ENCODE assay signal across 10 cellular contexts in genomic region chr1:44723496-44724407, GRCh38. TPM values are rescaled to one million over a fixed set of nuclear protein-coding genes. Genes with fewer than 3 reads are reported as not detected.
DNase-seq lines count a peak whose midpoint lies in the region; ATAC-seq lines count a peak whose summit lies in the region.
"Had no signal": no experiment of that assay in that cellular context is flagged by ENCODE, and none has a peak within 500 bp of the region (broad histone marks: within the 10 kb centered on the region; RNA-seq: fewer than 3 reads in every experiment).

No MANE protein-coding gene starts in this region.

- no peak overlapping the region for H4K8ac ChIP-seq in mesenchymal stem cell (ENCODE audit: low read length)

- H3K36me3 Mint-ChIP-seq in CD4-positive, CD25-positive, alpha-beta regulatory T cell, result no peaks in the 10 kb centered on the region

- WGBS in mesenchymal stem cell, result 98% methylated on average over 36 of the region's 36 CpGs

- peak overlapping the region; percentile 64 to 93 (median 92) for H3K27ac Mint-ChIP-seq in CD4-positive, CD25-positive, alpha-beta regulatory T cell

- no peak overlapping the region for H3K9ac ChIP-seq in mesenchymal stem cell (ENCODE audit: low read length)

- H3K4me1 ChIP-seq in CD4-positive, CD25-positive, alpha-beta regulatory T cell (ENCODE audit: control insufficient read depth, insufficient read depth, low read length, poor library complexity, severe bottlenecking), result peaks cover 40% of the 10 kb centered on the region
- peaks cover 6% of the 10 kb centered on the region for H3K4me1 ChIP-seq in mesenchymal stem cell (ENCODE audit: control insufficient read depth, insufficient read depth, low read depth, low read length)
- H3K4me1 ChIP-seq: thyroid gland had no signal

- H3K4me3 Mint-ChIP-seq in CD4-positive, CD25-positive, alpha-beta regulatory T cell, result peak overlapping the region; percentile 40 to 91 (median 77)

- DNase-seq in CD4-positive, CD25-positive, alpha-beta regulatory T cell, result peak in 1 of 3 donors; percentile 61
- DNase-seq in activated CD4-positive, alpha-beta T cell treated with anti-CD3 and anti-CD28 coated beads, Interleukin-2, amount 50 U/mL, for 4 hours, result peak; percentile 30 to 47
- no peak for DNase-seq in mesenchymal stem cell
- no peak for DNase-seq in occipital lobe (lab: John Stamatoyannopoulos, UW)
- DNase-seq in NCI-H1048 (lab: John Stamatoyannopoulos, UW), result no peak
- DNase-seq in NCI-H1092 (lab: John Stamatoyannopoulos, UW), result no peak
- DNase-seq: thyroid gland had no signal

- ATAC-seq in CD4-positive, CD25-positive, alpha-beta regulatory T cell (ENCODE audit: low read depth in 2 of 2), result no peak
- ATAC-seq in GM19397 (IDR thresholded peaks at IDR 0.05; ENCODE audit: unreplicated experiment), result no peak

- H3K36me3 ChIP-seq in CD4-positive, CD25-positive, alpha-beta regulatory T cell (ENCODE audit: control insufficient read depth, insufficient read depth, low read length), result no peaks in the 10 kb centered on the region
- H3K36me3 ChIP-seq in KOPT-K1 (ENCODE audit: insufficient read depth, low read length) (peaks cover 29% of the 10 kb centered on the region), mesenchymal stem cell (ENCODE audit: control insufficient read depth in 1 of 2, insufficient read depth in 2 of 2, low read depth in 1 of 2, low read length in 2 of 2) (no peaks in the 10 kb centered on the region)
- H3K36me3 ChIP-seq: ovary, thyroid gland had no signal

- H3K14ac ChIP-seq in mesenchymal stem cell (ENCODE audit: low read length in 2 of 2), result no peak overlapping the region

- H3K4me1 Mint-ChIP-seq in CD4-positive, CD25-positive, alpha-beta regulatory T cell, result peaks cover 14 to 62% (median 29%) of the 10 kb centered on the region in 4 donors

- H4K91ac ChIP-seq in mesenchymal stem cell (ENCODE audit: low read length), result peak overlapping the region; percentile 31

- H3K23ac ChIP-seq in mesenchymal stem cell (ENCODE audit: low read length in 2 of 2), result no peak overlapping the region

- H2BK15ac ChIP-seq in mesenchymal stem cell (ENCODE audit: low read depth, poor library complexity, severe bottlenecking), result no peak overlapping the region

- H3K27me3 Mint-ChIP-seq in CD4-positive, CD25-positive, alpha-beta regulatory T cell, result peaks cover 13% of the 10 kb centered on the region

- H2AK5ac ChIP-seq in mesenchymal stem cell (ENCODE audit: low read length, severe bottlenecking), result no peak overlapping the region

- no peak overlapping the region for H2BK120ac ChIP-seq in mesenchymal stem cell (ENCODE audit: low read depth, low read length)

- no peaks in the 10 kb centered on the region for H3K9me3 ChIP-seq in CD4-positive, CD25-positive, alpha-beta regulatory T cell (ENCODE audit: control insufficient read depth in 2 of 2, low read length in 2 of 2)
- H3K9me3 ChIP-seq in KOPT-K1 (ENCODE audit: insufficient read depth, low read length, poor library complexity, severe bottlenecking) (no peaks in the 10 kb centered on the region), mesenchymal stem cell (ENCODE audit: control insufficient read depth, low read length) (no peaks in the 10 kb centered on the region)
- H3K9me3 ChIP-seq: ovary, thyroid gland had no signal

- H3K9me3 Mint-ChIP-seq in CD4-positive, CD25-positive, alpha-beta regulatory T cell, result peaks cover 0 to 3% (median 0%) of the 10 kb centered on the region in 7 donors

- no peak overlapping the region for H2BK12ac ChIP-seq in mesenchymal stem cell (ENCODE audit: low read length in 2 of 2)

- peak overlapping the region; percentile 10 for H3K27ac ChIP-seq in CD4-positive, CD25-positive, alpha-beta regulatory T cell (ENCODE audit: insufficient read depth, low read length, poor library complexity, severe bottlenecking)
- H3K27ac ChIP-seq in KOPT-K1 (ENCODE audit: low read depth, low read length, poor library complexity, severe bottlenecking) (peak overlapping the region; percentile 98), mesenchymal stem cell (ENCODE audit: low read length, poor library complexity, severe bottlenecking) (no peak overlapping the region)
- H3K27ac ChIP-seq: ovary, thyroid gland had no signal

- no peak overlapping the region for H3K4me2 ChIP-seq in mesenchymal stem cell (ENCODE audit: low read length, poor library complexity, severe bottlenecking)

- no peak overlapping the region for H3K18ac ChIP-seq in mesenchymal stem cell (ENCODE audit: low read depth in 1 of 2, low read length in 2 of 2)

- H3K27me3 ChIP-seq in CD4-positive, CD25-positive, alpha-beta regulatory T cell (ENCODE audit: control insufficient read depth, insufficient read depth, low read length), result no peaks in the 10 kb centered on the region
- H3K27me3 ChIP-seq in mesenchymal stem cell (ENCODE audit: control insufficient read depth in 1 of 2, insufficient read depth in 1 of 2, low read length in 2 of 2), result no peaks in the 10 kb centered on the region
- H3K27me3 ChIP-seq: ovary, thyroid gland had no signal

- no peaks in the 10 kb centered on the region for H3K79me1 ChIP-seq in mesenchymal stem cell (replicated peaks; ENCODE audit: low read length, poor library complexity, severe bottlenecking)

- no peak overlapping the region for H2BK5ac ChIP-seq in mesenchymal stem cell (ENCODE audit: low read depth, low read length, poor library complexity, severe bottlenecking)

- peak overlapping the region; percentile 59 for H3K4me3 ChIP-seq in CD4-positive, CD25-positive, alpha-beta regulatory T cell (ENCODE audit: low read depth, low read length)
- no peak overlapping the region for H3K4me3 ChIP-seq in mesenchymal stem cell (ENCODE audit: insufficient read depth in 1 of 2, low read depth in 1 of 2, low read length in 2 of 2)
- H3K4me3 ChIP-seq: ovary, thyroid gland had no signal

- no peak overlapping the region for H3K4ac ChIP-seq in mesenchymal stem cell (ENCODE audit: low read depth in 1 of 2, low read length in 2 of 2)

- no peak overlapping the region for H2AFZ ChIP-seq in mesenchymal stem cell (ENCODE audit: low read depth, low read length)

RNA-seq across cellular contexts. Expression of gene RNU5D-1, which starts 7.2 kb away (rescaled TPM):
- total RNA-seq in CD4-positive, CD25-positive, alpha-beta regulatory T cell, result not detected
- not detected for polyA plus RNA-seq in CD4-positive, CD25-positive, alpha-beta regulatory T cell
- not detected for polyA plus RNA-seq in mesenchymal stem cell (2013, experiment 1 of 2)
- polyA plus RNA-seq in mesenchymal stem cell (2013, experiment 2 of 2), result not detected
- not detected for total RNA-seq in occipital lobe
- total RNA-seq: ovary, thyroid gland had no signal
- polyA plus RNA-seq: ovary had no signal

RNA-seq across cellular contexts. Expression of gene KIF2C, which starts 15.9 kb away (rescaled TPM):
- total RNA-seq in CD4-positive, CD25-positive, alpha-beta regulatory T cell, result 1.5 TPM
- 1 to 10 TPM; 1.1 to 3.9 (median 3.3) TPM for polyA plus RNA-seq in CD4-positive, CD25-positive, alpha-beta regulatory T cell
- 5.2 TPM for polyA plus RNA-seq in mesenchymal stem cell (2013, experiment 1 of 2)
- 4.9 TPM for polyA plus RNA-seq in mesenchymal stem cell (2013, experiment 2 of 2)
- 2.5 TPM for total RNA-seq in occipital lobe

RNA-seq across cellular contexts. Expression of gene ARMH1, which starts 49.2 kb away (rescaled TPM):
- total RNA-seq in CD4-positive, CD25-positive, alpha-beta regulatory T cell, result 24.8 TPM
- polyA plus RNA-seq in CD4-positive, CD25-positive, alpha-beta regulatory T cell, result 1 to 10 TPM; 3.0 to 5.7 (median 4.3) TPM
- 0.76 TPM for polyA plus RNA-seq in mesenchymal stem cell (2013, experiment 1 of 2)
- 0.63 TPM for polyA plus RNA-seq in mesenchymal stem cell (2013, experiment 2 of 2)
- 2.8 TPM for total RNA-seq in occipital lobe

RNA-seq across cellular contexts. Expression of gene TMEM53, which starts 49.5 kb away (rescaled TPM):
- 2.7 TPM for total RNA-seq in CD4-positive, CD25-positive, alpha-beta regulatory T cell
- polyA plus RNA-seq in CD4-positive, CD25-positive, alpha-beta regulatory T cell, result 1 to 10 TPM; 4.2 to 6.8 (median 6.2) TPM
- polyA plus RNA-seq in mesenchymal stem cell (2013, experiment 1 of 2), result 17.9 TPM
- polyA plus RNA-seq in mesenchymal stem cell (2013, experiment 2 of 2), result 18.1 TPM
- total RNA-seq in occipital lobe, result 3.7 TPM

RNA-seq across cellular contexts. Expression of gene RPS8, which starts 51.6 kb away (rescaled TPM):
- total RNA-seq in CD4-positive, CD25-positive, alpha-beta regulatory T cell, result 1,739 TPM
- polyA plus RNA-seq in CD4-positive, CD25-positive, alpha-beta regulatory T cell, result 1,000 to 10,000 TPM in 2 of 4 donors, 100 to 1,000 TPM in 2; 805 to 1,312 (median 1,070) TPM
- 4,725 TPM for polyA plus RNA-seq in mesenchymal stem cell (2013, experiment 1 of 2)
- 4,884 TPM for polyA plus RNA-seq in mesenchymal stem cell (2013, experiment 2 of 2)
- total RNA-seq in occipital lobe, result 1,634 TPM

Comparison
In these comparisons a context has a peak if more than half of its experiments do, and no peak if none do; other contexts are left out.
1. DNase-seq: peak in activated CD4-positive, alpha-beta T cell treated with anti-CD3 and anti-CD28 coated beads, Interleukin-2, amount 50 U/mL, for 4 hours (2 of 2); none in mesenchymal stem cell (single experiment), occipital lobe (single experiment), NCI-H1048 (single experiment) and NCI-H1092 (single experiment).